21 cellular contexts compared by ENCODE assay signal in the genomic region with DNA sequence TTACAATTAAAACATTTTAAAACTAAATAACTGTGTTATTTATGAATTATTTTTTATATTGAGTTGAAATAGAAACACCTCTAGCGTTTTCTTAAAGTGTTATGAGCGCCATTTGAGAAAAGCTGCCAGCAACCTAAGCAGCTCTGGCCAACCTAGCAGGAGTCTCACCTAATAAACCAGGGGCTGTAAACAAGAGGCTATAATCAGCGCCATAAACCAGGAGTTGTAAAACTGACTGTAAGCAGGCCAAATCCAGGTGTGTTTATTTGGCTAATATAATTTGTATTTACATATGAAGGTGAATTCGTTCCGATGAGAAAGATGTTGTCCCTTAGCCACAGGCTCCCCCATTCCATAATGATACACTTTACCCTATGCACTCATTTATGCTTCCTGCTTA. TPM values are rescaled to one million over a fixed set of nuclear protein-coding genes. Genes with fewer than 3 reads are reported as not detected.
DNase-seq lines count a peak whose midpoint lies in the region; ATAC-seq and TF ChIP-seq lines count a peak whose summit lies in the region.
"Had no signal": no experiment of that assay in that cellular context is flagged by ENCODE, and none has a peak within 500 bp of the region (broad histone marks: within the 10 kb centered on the region; RNA-seq: fewer than 3 reads in every experiment).

No MANE protein-coding gene starts in this region.

- intact Hi-C loops in left colon (cut with DNase I, micrococcal nuclease) (no loop called here), transverse colon (cut with DNase I; ENCODE audit: low total_unique reads) (no loop called here)

- no peaks in the 10 kb centered on the region for H3K9me3 ChIP-seq in transverse colon

- in situ Hi-C loops in transverse colon (cut with MboI; ENCODE audit: low pct_ligation_motif_present in 1 of 4, low pct_unique_long_range_greater_than_20kb in 1 of 4, low sequenced_read_pairs in 3 of 4), result no loop called here

- H3K4me1 ChIP-seq in transverse colon, result peaks cover 0 to 11% (median 2%) of the 10 kb centered on the region in 4 donors

- TF ChIP-seq POLR2A in transverse colon (IDR thresholded peaks at IDR 0.05), result no peak

- H3K4me3 ChIP-seq in transverse colon, result no peak overlapping the region
- H3K4me3 ChIP-seq: GM12878, GM23248 had no signal

- H3K27me3 ChIP-seq in transverse colon, result no peaks in the 10 kb centered on the region

- TF ChIP-seq EP300 in transverse colon (IDR thresholded peaks at IDR 0.05; ENCODE audit: low read depth), result no peak

- H3K36me3 ChIP-seq in transverse colon, result no peaks in the 10 kb centered on the region

- ATAC-seq in left colon (peak; percentile 100), GM21717 (IDR thresholded peaks at IDR 0.05; ENCODE audit: unreplicated experiment) (no peak)
- ATAC-seq: GM12878 had no signal

- 35 to 36% methylated on average over 4 to 5 of the region's 5 CpGs for WGBS in transverse colon (ENCODE audit: low coverage in 1 of 2), 2 donors

- DNase-seq in NCI-H2081 treated with DMSO at 0.1 percent for 48 hours (lab: John Stamatoyannopoulos, UW) (peak; percentile 19), NCI-H526 treated with DMSO at 0.1 percent for 48 hours (lab: John Stamatoyannopoulos, UW) (peak; percentile 39), left colon (peak in 1 of 2 donors; percentile 12), transverse colon (peak; percentile 30), AG08396 (ENCODE audit: low spot score) (no peak), D341Med (ENCODE audit: low spot score) (no peak)
- DNase-seq: ACHN; AML-193; Calu3; CD4-positive, alpha-beta T cell; DMS 273 treated with DMSO at 0.1 percent for 48 hours; DMS53; DND-41; EL; GM23248; HCEC 1CT had no signal

- TF ChIP-seq CTCF in transverse colon (IDR thresholded peaks at IDR 0.05), result no peak

- no peak overlapping the region for H3K27ac ChIP-seq in transverse colon
- H3K27ac ChIP-seq: C4-2B, GM23248, HL-60 had no signal

RNA-seq across cellular contexts. Expression of a gene that starts 34.7 kb away (rescaled TPM):
- total RNA-seq in left colon (under 1 TPM; 0.21 to 0.34 TPM), transverse colon (1 to 10 TPM in 1 of 4 donors, under 1 TPM in 2, not detected in 1; 0.16 to 7.9 (median 0.68) TPM)
- total RNA-seq: Calu3; CD4-positive, alpha-beta T cell; GM12878; GM23248; HT1080 had no signal

Comparison
In these comparisons a context has a peak if more than half of its experiments do, and no peak if none do; other contexts are left out.
1. DNase-seq: peak in NCI-H2081 treated with DMSO at 0.1 percent for 48 hours (single experiment), NCI-H526 treated with DMSO at 0.1 percent for 48 hours (single experiment) and transverse colon (single experiment); none in AG08396 (single experiment) and D341Med (single experiment).